Comparison of ENCODE assay signal across 8 cellular contexts in the genomic region with DNA sequence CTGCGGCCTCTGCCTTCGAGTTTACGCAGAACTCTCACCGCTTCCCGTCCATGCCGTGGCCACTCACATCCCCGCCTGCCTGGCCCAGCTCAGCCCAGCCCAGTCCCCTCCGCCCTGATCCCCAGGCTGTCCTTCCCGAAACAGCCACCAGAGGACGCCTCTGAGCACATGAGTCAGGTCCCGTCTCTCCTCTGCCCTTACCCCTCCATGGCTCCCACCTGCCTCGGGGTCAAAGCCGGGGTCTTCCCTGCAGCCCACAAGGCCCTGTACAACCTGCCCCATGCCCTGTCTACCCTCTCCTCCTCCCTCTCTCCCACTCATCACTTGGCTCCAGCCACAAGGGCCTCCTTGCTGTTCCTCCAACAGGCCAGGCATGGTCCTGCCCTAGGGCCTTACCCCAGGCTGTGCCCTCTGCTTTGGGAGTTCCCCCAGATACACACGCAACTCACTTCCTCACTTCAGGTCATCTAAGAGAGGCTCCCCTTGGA. TPM values are rescaled to one million over a fixed set of nuclear protein-coding genes. Genes with fewer than 3 reads are reported as not detected.
DNase-seq lines count a peak whose midpoint lies in the region; ATAC-seq and TF ChIP-seq lines count a peak whose summit lies in the region.

No MANE protein-coding gene starts in this region.

- no peaks in the 10 kb centered on the region for H3K27me3 ChIP-seq in CD4-positive, CD25-positive, alpha-beta regulatory T cell (ENCODE audit: control insufficient read depth, insufficient read depth, low read length)

- no peak for TF ChIP-seq EP300 in Ishikawa (IDR thresholded peaks at IDR 0.05; ENCODE audit: borderline replicate concordance)

- no peaks in the 10 kb centered on the region for H3K9me3 Mint-ChIP-seq in CD4-positive, CD25-positive, alpha-beta regulatory T cell
- H3K9me3 Mint-ChIP-seq in stimulated activated naive B cell treated with anti-CD40 and anti-IgM and Interleukin-4, amounts not matched to agents 10 μg/mL and 1 μg/mL and 100 μg/mL, for 72 hours: no peaks in the 10 kb centered on the region

- H3K27me3 Mint-ChIP-seq in CD4-positive, CD25-positive, alpha-beta regulatory T cell: no peaks in the 10 kb centered on the region
- H3K27me3 Mint-ChIP-seq in stimulated activated naive B cell treated with anti-CD40 and anti-IgM and Interleukin-4, amounts not matched to agents 10 μg/mL and 1 μg/mL and 100 μg/mL, for 72 hours: peaks cover 13 to 21% of the 10 kb centered on the region in 2 donors

- peak; percentile 35 to 53 (median 38) for DNase-seq in CD4-positive, CD25-positive, alpha-beta regulatory T cell
- peak; percentile 43 to 65 for DNase-seq in activated CD4-positive, alpha-beta T cell treated with anti-CD3 and anti-CD28 coated beads for 4 hours
- DNase-seq in dermis blood vessel endothelial cell (peak; percentile 94), mucosa of gallbladder (ENCODE audit: low spot score) (peak; percentile 26)
- DNase-seq in stimulated activated naive B cell treated with anti-CD40 and anti-IgM and Interleukin-4, amounts not matched to agents 10 μg/mL and 1 μg/mL and 100 μg/mL, for 72 hours: no peak

- peak; percentile 50 to 61 for ATAC-seq in CD4-positive, CD25-positive, alpha-beta regulatory T cell (ENCODE audit: low read depth in 2 of 2)
- ATAC-seq in stimulated activated naive B cell treated with anti-CD40 and anti-IgM and Interleukin-4, amounts not matched to agents 10 μg/mL and 1 μg/mL and 100 μg/mL, for 72 hours (replicated peaks): peak; percentile 63 to 67
- no peak for ATAC-seq in HG02981 (IDR thresholded peaks at IDR 0.05; ENCODE audit: unreplicated experiment)
- no peak for ATAC-seq in HG03159 (IDR thresholded peaks at IDR 0.05; ENCODE audit: unreplicated experiment)

- no peaks in the 10 kb centered on the region for H3K36me3 ChIP-seq in CD4-positive, CD25-positive, alpha-beta regulatory T cell (ENCODE audit: control insufficient read depth, insufficient read depth, low read length)

- H3K4me3 Mint-ChIP-seq in CD4-positive, CD25-positive, alpha-beta regulatory T cell: no peak overlapping the region
- H3K4me3 Mint-ChIP-seq in stimulated activated naive B cell treated with anti-CD40 and anti-IgM and Interleukin-4, amounts not matched to agents 10 μg/mL and 1 μg/mL and 100 μg/mL, for 72 hours: no peak overlapping the region

- no peaks in the 10 kb centered on the region for H3K9me3 ChIP-seq in CD4-positive, CD25-positive, alpha-beta regulatory T cell (ENCODE audit: control insufficient read depth in 2 of 2, low read length in 2 of 2)

- H3K27ac ChIP-seq in CD4-positive, CD25-positive, alpha-beta regulatory T cell (ENCODE audit: insufficient read depth, low read length, poor library complexity, severe bottlenecking): no peak overlapping the region

- peak; percentile 41; the same call in 1 of the 2 replicates for TF ChIP-seq RAD21 in Ishikawa (IDR thresholded peaks at IDR 0.05; ENCODE audit: low read depth)

- peak overlapping the region in 1 of 3 donors; percentile 31 for H3K27ac Mint-ChIP-seq in CD4-positive, CD25-positive, alpha-beta regulatory T cell
- no peak overlapping the region for H3K27ac Mint-ChIP-seq in stimulated activated naive B cell treated with anti-CD40 and anti-IgM and Interleukin-4, amounts not matched to agents 10 μg/mL and 1 μg/mL and 100 μg/mL, for 72 hours

- no peaks in the 10 kb centered on the region for H3K4me1 Mint-ChIP-seq in CD4-positive, CD25-positive, alpha-beta regulatory T cell
- H3K4me1 Mint-ChIP-seq in stimulated activated naive B cell treated with anti-CD40 and anti-IgM and Interleukin-4, amounts not matched to agents 10 μg/mL and 1 μg/mL and 100 μg/mL, for 72 hours: peaks cover 6 to 14% of the 10 kb centered on the region in 2 donors

- H3K36me3 Mint-ChIP-seq in CD4-positive, CD25-positive, alpha-beta regulatory T cell: no peaks in the 10 kb centered on the region
- no peaks in the 10 kb centered on the region for H3K36me3 Mint-ChIP-seq in stimulated activated naive B cell treated with anti-CD40 and anti-IgM and Interleukin-4, amounts not matched to agents 10 μg/mL and 1 μg/mL and 100 μg/mL, for 72 hours

- H3K4me3 ChIP-seq in CD4-positive, CD25-positive, alpha-beta regulatory T cell (ENCODE audit: low read depth, low read length): no peak overlapping the region

- no peaks in the 10 kb centered on the region for H3K4me1 ChIP-seq in CD4-positive, CD25-positive, alpha-beta regulatory T cell (ENCODE audit: control insufficient read depth, insufficient read depth, low read length, poor library complexity, severe bottlenecking)

TF ChIP-seq in Ishikawa, 13 proteins besides CTCF, POLR2A, EP300 and RAD21:
- no peak for TF ChIP-seq EGR1 (IDR thresholded peaks at IDR 0.05)
- TF ChIP-seq ZBTB7A (IDR thresholded peaks at IDR 0.05; ENCODE audit: low read depth): no peak
- no peak for TF ChIP-seq TEAD4 (IDR thresholded peaks at IDR 0.05)
- no peak for TF ChIP-seq YY1 (IDR thresholded peaks at IDR 0.05; ENCODE audit: low read depth)
- TF ChIP-seq MAX (IDR thresholded peaks at IDR 0.05): no peak; the same call in 1 of the 2 replicates
- no peak for TF ChIP-seq FOXM1 (IDR thresholded peaks at IDR 0.05; ENCODE audit: borderline replicate concordance, low read depth)
- no peak for TF ChIP-seq CREB1 (IDR thresholded peaks at IDR 0.05; ENCODE audit: low read depth)
- TF ChIP-seq CEBPB (IDR thresholded peaks at IDR 0.05): no peak
- TF ChIP-seq TCF12 (IDR thresholded peaks at IDR 0.05; ENCODE audit: low read depth): no peak
- no peak for TF ChIP-seq NFIC (IDR thresholded peaks at IDR 0.05)
- no peak for TF ChIP-seq TAF1 (IDR thresholded peaks at IDR 0.05; ENCODE audit: low read depth)
- TF ChIP-seq, protein P1, sequence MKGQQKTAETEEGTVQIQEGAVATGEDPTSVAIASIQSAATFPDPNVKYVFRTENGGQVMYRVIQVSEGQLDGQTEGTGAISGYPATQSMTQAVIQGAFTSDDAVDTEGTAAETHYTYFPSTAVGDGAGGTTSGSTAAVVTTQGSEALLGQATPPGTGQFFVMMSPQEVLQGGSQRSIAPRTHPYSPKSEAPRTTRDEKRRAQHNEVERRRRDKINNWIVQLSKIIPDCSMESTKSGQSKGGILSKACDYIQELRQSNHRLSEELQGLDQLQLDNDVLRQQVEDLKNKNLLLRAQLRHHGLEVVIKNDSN (IDR thresholded peaks at IDR 0.05): no peak
- no peak for TF ChIP-seq REST (IDR thresholded peaks at IDR 0.05; ENCODE audit: low read depth)

RNA-seq across cellular contexts. Expression of gene SEMA6B, which starts 8.1 kb away (rescaled TPM):
- total RNA-seq in CD4-positive, CD25-positive, alpha-beta regulatory T cell: not detected
- polyA plus RNA-seq in CD4-positive, CD25-positive, alpha-beta regulatory T cell: not detected
- total RNA-seq in dermis blood vessel endothelial cell (143 and 209 TPM in 2 replicates), mucosa of gallbladder (5.0 TPM)

RNA-seq across cellular contexts. Expression of gene LRG1, which starts 27.8 kb away (rescaled TPM):
- 0.49 TPM for total RNA-seq in CD4-positive, CD25-positive, alpha-beta regulatory T cell
- polyA plus RNA-seq in CD4-positive, CD25-positive, alpha-beta regulatory T cell: 1 to 10 TPM in 3 of 4 donors, under 1 TPM in 1; 0.47 to 1.4 (median 1.2) TPM
- total RNA-seq in dermis blood vessel endothelial cell (1.2 and 1.6 TPM in 2 replicates), mucosa of gallbladder (16.2 TPM)

RNA-seq across cellular contexts. Expression of gene PLIN5, which starts 32.6 kb away (rescaled TPM):
- total RNA-seq in CD4-positive, CD25-positive, alpha-beta regulatory T cell: not detected
- polyA plus RNA-seq in CD4-positive, CD25-positive, alpha-beta regulatory T cell: under 1 TPM in 3 of 4 donors, not detected in 1; 0.07 to 0.97 (median 0.25) TPM
- 4.7 and 11.7 TPM in 2 replicates for total RNA-seq in dermis blood vessel endothelial cell
- 13.6 TPM for total RNA-seq in mucosa of gallbladder

RNA-seq across cellular contexts. Expression of gene PLIN4, which starts 49.3 kb away (rescaled TPM):
- not detected for total RNA-seq in CD4-positive, CD25-positive, alpha-beta regulatory T cell
- polyA plus RNA-seq in CD4-positive, CD25-positive, alpha-beta regulatory T cell: under 1 TPM in 3 of 4 donors, not detected in 1; 0.02 to 0.13 (median 0.05) TPM
- total RNA-seq in dermis blood vessel endothelial cell (1.1 and 1.5 TPM in 2 replicates), mucosa of gallbladder (36.4 TPM)

Comparison
In these comparisons a context has a peak if more than half of its experiments do, and no peak if none do; other contexts are left out.
1. ATAC-seq: peak in CD4-positive, CD25-positive, alpha-beta regulatory T cell (2 of 2) and stimulated activated naive B cell treated with anti-CD40 and anti-IgM and Interleukin-4, amounts not matched to agents 10 μg/mL and 1 μg/mL and 100 μg/mL, for 72 hours (2 of 2); none in HG02981 (single experiment) and HG03159 (single experiment).
2. RNA of gene SEMA6B, which starts 8.1 kb away (total RNA-seq): 143 to 209 TPM in dermis blood vessel endothelial cell; 5.0 TPM in mucosa of gallbladder (single experiment) and not detected in CD4-positive, CD25-positive, alpha-beta regulatory T cell (single experiment); every median in the first group is over 10 times any median in the second.